Comparison of ENCODE assay signal across 8 cellular contexts in genomic region chr17:55601874-55602364, GRCh38.
DNase-seq lines count a peak whose midpoint lies in the region; ATAC-seq, FAIRE-seq and TF ChIP-seq lines count a peak whose summit lies in the region.

No MANE protein-coding gene starts in this region.

- H3K9me3 ChIP-seq in Karpas-422 (ENCODE audit: low read length) (peaks cover 21% of the 10 kb centered on the region; the same call in 1 of the 2 replicates), hepatocyte (ENCODE audit: low read depth) (peaks cover 11% of the 10 kb centered on the region), vagina (peaks cover 6% of the 10 kb centered on the region)

- H2AFZ ChIP-seq in Karpas-422 (ENCODE audit: low read length) (no peak overlapping the region), hepatocyte (no peak overlapping the region)

- intact Hi-C loops in vagina (cut with DNase I): loop anchor here (10.0 kb wide), 1 partner anchor 77 kb away; no protein-coding TSS in a partner anchor

- peak; percentile 62 for DNase-seq in AG20443 (ENCODE audit: low spot score)
- no peak for DNase-seq in GM12892 (ENCODE audit: insufficient read length)
- peak; percentile 83 for DNase-seq in Karpas-422
- peak; percentile 51 for DNase-seq in hepatocyte (ENCODE audit: low spot score)
- no peak for DNase-seq in vagina (ENCODE audit: extremely low spot score in 2 of 2)

- H3K9me2 ChIP-seq in Karpas-422 (replicated peaks; ENCODE audit: insufficient read depth, low read length) (no peaks in the 10 kb centered on the region), hepatocyte (replicated peaks; ENCODE audit: insufficient read depth) (no peaks in the 10 kb centered on the region)

- no peaks in the 10 kb centered on the region for H4K20me1 ChIP-seq in Karpas-422 (ENCODE audit: insufficient read depth, low read depth, low read length)
- H4K20me1 ChIP-seq in hepatocyte (ENCODE audit: insufficient read depth, poor library complexity, severe bottlenecking): no peaks in the 10 kb centered on the region

- H3K27me3 ChIP-seq in Karpas-422 (ENCODE audit: low read length) (no peaks in the 10 kb centered on the region), hepatocyte (no peaks in the 10 kb centered on the region), vagina (no peaks in the 10 kb centered on the region)

- H3K9ac ChIP-seq in Karpas-422 (ENCODE audit: low read length): no peak overlapping the region

- no peaks in the 10 kb centered on the region for H3K79me2 ChIP-seq in Karpas-422 (ENCODE audit: low read length)
- H3K79me2 ChIP-seq in hepatocyte: no peaks in the 10 kb centered on the region

- no peak overlapping the region for H3K27ac ChIP-seq in Karpas-422 (ENCODE audit: low read length)
- no peak overlapping the region for H3K27ac ChIP-seq in VCaP
- no peak overlapping the region for H3K27ac ChIP-seq in hepatocyte
- H3K27ac ChIP-seq in vagina: no peak overlapping the region

- H3K4me3 ChIP-seq in Karpas-422 (ENCODE audit: low read length): no peak overlapping the region
- H3K4me3 ChIP-seq in hepatocyte: no peak overlapping the region
- no peak overlapping the region for H3K4me3 ChIP-seq in vagina

- no peak for TF ChIP-seq POLR2A in GM12892 (IDR thresholded peaks at IDR 0.05; ENCODE audit: low read depth, low read length)
- TF ChIP-seq POLR2A in vagina (IDR thresholded peaks at IDR 0.05): no peak

- peak; percentile 27 for FAIRE-seq in GM12892 (lab: Jason Lieb, UNC)

- peak; percentile 90 for TF ChIP-seq CTCF in VCaP (conservative IDR thresholded peaks at IDR 0.05)
- peak; percentile 48 for TF ChIP-seq CTCF in hepatocyte (IDR thresholded peaks at IDR 0.05; ENCODE audit: poor library complexity)
- TF ChIP-seq CTCF in vagina (IDR thresholded peaks at IDR 0.05): peak in 2 of 3 experiments; percentile 12 to 62

- no peaks in the 10 kb centered on the region for H3K4me1 ChIP-seq in Karpas-422 (ENCODE audit: low read length)
- H3K4me1 ChIP-seq in hepatocyte (ENCODE audit: insufficient read depth): no peaks in the 10 kb centered on the region
- peaks cover 7% of the 10 kb centered on the region for H3K4me1 ChIP-seq in vagina

- H3K4me2 ChIP-seq in Karpas-422 (ENCODE audit: low read depth, low read length, poor library complexity, severe bottlenecking) (no peak overlapping the region), hepatocyte (no peak overlapping the region)

- H3K36me3 ChIP-seq in Karpas-422 (ENCODE audit: insufficient read depth, low read length): no peaks in the 10 kb centered on the region
- no peaks in the 10 kb centered on the region for H3K36me3 ChIP-seq in hepatocyte (replicated peaks; ENCODE audit: insufficient read depth, low read depth)
- no peaks in the 10 kb centered on the region for H3K36me3 ChIP-seq in vagina

- ATAC-seq in GM21526 (IDR thresholded peaks at IDR 0.05; ENCODE audit: low FRiP score, unreplicated experiment): no peak
- no peak for ATAC-seq in activated CD4-positive, CD25-positive, alpha-beta regulatory T cell treated with anti-CD3 and anti-CD28 coated beads, Interleukin-2, amount 50 U/mL, for 24 hours

Comparison
In these comparisons a context has a peak if more than half of its experiments do, and no peak if none do; other contexts are left out.
1. DNase-seq: peak in AG20443 (single experiment), Karpas-422 (single experiment) and hepatocyte (single experiment); none in GM12892 (single experiment) and vagina (0 of 2).
2. CTCF ChIP-seq: peak in every context shown above with its lines; median percentile 90 in VCaP; 48 in hepatocyte; 37 in vagina.